1 cellular context compared by ENCODE assay signal in genomic region chr14:98177551-98177950, GRCh38.
TF ChIP-seq lines count a peak whose summit lies in the region.

No MANE protein-coding gene starts in this region.

TF ChIP-seq in GM12878, 131 proteins besides CTCF, POLR2A, EP300 and RAD21 (continued from another document):
- peak; percentile 58; the same call in 1 of the 2 replicates for TF ChIP-seq FOXM1 (IDR thresholded peaks at IDR 0.05; ENCODE audit: low read depth, low read length)
- TF ChIP-seq NFIC (IDR thresholded peaks at IDR 0.05; ENCODE audit: low read depth, low read length), result peak; percentile 58; the same call in 1 of the 2 replicates
- TF ChIP-seq CBX3 (IDR thresholded peaks at IDR 0.05; ENCODE audit: borderline replicate concordance, low read depth), result no peak
- TF ChIP-seq FOS (IDR thresholded peaks at IDR 0.05; ENCODE audit: borderline replicate concordance, extremely low read depth, insufficient read length), result no peak
- no peak for TF ChIP-seq SIN3A (IDR thresholded peaks at IDR 0.05; ENCODE audit: low read depth, low read length)
- no peak for TF ChIP-seq YY1 (IDR thresholded peaks at IDR 0.05; ENCODE audit: low read depth, low read length)
- TF ChIP-seq JUNB (IDR thresholded peaks at IDR 0.05), result peak; percentile 69
- TF ChIP-seq BACH1 (IDR thresholded peaks at IDR 0.05; ENCODE audit: borderline replicate concordance), result no peak
- TF ChIP-seq PAX5 (IDR thresholded peaks at IDR 0.05; ENCODE audit: borderline replicate concordance, low read depth, low read length), result no peak
- no peak for TF ChIP-seq TCF12 (IDR thresholded peaks at IDR 0.05; ENCODE audit: low read depth, low read length)
- TF ChIP-seq CBFB (IDR thresholded peaks at IDR 0.05; ENCODE audit: low read depth), result 0 out of 2 replicates have a peak, but pooled peaks have one; percentile 10
- no peak for TF ChIP-seq IKZF2 (IDR thresholded peaks at IDR 0.05)
- no peak for TF ChIP-seq POLR2AphosphoS2 (IDR thresholded peaks at IDR 0.05; ENCODE audit: low read depth, low read length)
- TF ChIP-seq POU2F2 (IDR thresholded peaks at IDR 0.05; ENCODE audit: borderline replicate concordance, low read depth, low read length), result no peak
